Comparison of ENCODE assay signal across 26 cellular contexts in the genomic region with DNA sequence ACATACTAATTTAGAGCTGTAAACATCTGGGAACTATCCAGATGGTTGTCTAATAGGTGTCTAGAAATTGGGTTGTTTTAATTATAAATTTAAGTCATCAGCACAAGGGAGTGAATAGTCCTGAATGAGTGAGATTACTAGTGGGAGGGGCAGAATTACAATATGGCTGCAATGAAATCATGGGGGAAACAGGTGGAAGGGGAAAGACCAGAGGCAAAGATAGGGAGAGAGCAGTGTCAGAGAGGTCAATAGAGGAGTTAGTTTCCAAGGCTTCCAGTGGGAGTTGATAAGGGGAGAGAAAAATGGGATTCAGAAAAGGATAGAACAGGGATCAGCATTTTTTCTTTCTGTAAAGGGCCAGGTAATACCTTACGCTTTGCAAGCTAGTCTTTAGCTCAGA.
"Had no signal": no experiment of that assay in that cellular context is flagged by ENCODE, and none has a peak within 500 bp of the region (broad histone marks: within the 10 kb centered on the region; RNA-seq: fewer than 3 reads in every experiment).

No MANE protein-coding gene starts in this region.

- H3K36me3 ChIP-seq: uterus had no signal

- H3K4me3 Mint-ChIP-seq: activated CD4-positive, alpha-beta T cell treated with anti-CD3 and anti-CD28 coated beads, Interleukin-2, amount 10 ng/mL, durations not matched to agents 7 days and 5 days; activated CD8-positive, alpha-beta T cell treated with anti-CD3 and anti-CD28 coated beads for 36 hours; activated naive CD4-positive, alpha-beta T cell treated with anti-CD3 and anti-CD28 coated beads for 36 hours; naive thymus-derived CD4-positive, alpha-beta T cell; stimulated activated naive CD8-positive, alpha-beta T cell treated with anti-CD3 and anti-CD28 coated beads, Interleukin-15, amount 100 ng/mL, for 72 hours; T-cell; type B pancreatic cell had no signal

- H3K9me3 Mint-ChIP-seq: activated CD4-positive, alpha-beta T cell treated with anti-CD3 and anti-CD28 coated beads, Interleukin-2, amount 10 ng/mL, durations not matched to agents 7 days and 5 days; activated CD8-positive, alpha-beta T cell treated with anti-CD3 and anti-CD28 coated beads for 36 hours; activated naive CD4-positive, alpha-beta T cell treated with anti-CD3 and anti-CD28 coated beads for 36 hours; naive thymus-derived CD4-positive, alpha-beta T cell; stimulated activated naive CD8-positive, alpha-beta T cell treated with anti-CD3 and anti-CD28 coated beads, Interleukin-15, amount 100 ng/mL, for 72 hours; T-cell; type B pancreatic cell had no signal

- DNase-seq: activated CD4-positive, alpha-beta T cell treated with anti-CD3 and anti-CD28 coated beads, Interleukin-2, amount 10 ng/mL, durations not matched to agents 7 days and 5 days; activated CD4-positive, CD25-positive, alpha-beta regulatory T cell treated with anti-CD3 and anti-CD28 coated beads, Interleukin-2, amount 50 U/mL, for 72 hours; activated CD8-positive, alpha-beta T cell treated with anti-CD3 and anti-CD28 coated beads for 36 hours; activated effector memory CD4-positive, alpha-beta T cell treated with anti-CD3 and anti-CD28 coated beads, Interleukin-2, amount 50 U/mL, for 16 hours; activated naive CD4-positive, alpha-beta T cell treated with anti-CD3 and anti-CD28 coated beads for 36 hours; activated T-cell treated with anti-CD3 and anti-CD28 coated beads, Interleukin-2, amount 50 U/mL, for 48 hours; amniotic stem cell; brain microvascular endothelial cell; caudate nucleus; foreskin fibroblast; head of caudate nucleus; hippocampal formation; left cardiac atrium; left ventricle myocardium superior; midbrain; naive thymus-derived CD4-positive, alpha-beta T cell; right lobe of liver; stimulated activated CD4-positive, alpha-beta T cell treated with anti-CD3 and anti-CD28 coated beads, Interleukin-12 subunit alpha, Interleukin-12 subunit beta, amount 100 ng/mL, for 4 hours; stimulated activated CD4-positive, alpha-beta T cell treated with anti-CD3 and anti-CD28 coated beads, Interleukin-4, amount 100 ng/mL, for 1 hour; stimulated activated naive CD8-positive, alpha-beta T cell treated with anti-CD3 and anti-CD28 coated beads, Interleukin-15, amount 100 ng/mL, for 72 hours; substantia nigra; T-cell; uterus; WERI-Rb-1 had no signal

- H3K27me3 ChIP-seq: brain microvascular endothelial cell, right lobe of liver, uterus had no signal

- H3K4me1 ChIP-seq: right lobe of liver, uterus had no signal

- H3K27me3 Mint-ChIP-seq: activated CD4-positive, alpha-beta T cell treated with anti-CD3 and anti-CD28 coated beads, Interleukin-2, amount 10 ng/mL, durations not matched to agents 7 days and 5 days; activated CD8-positive, alpha-beta T cell treated with anti-CD3 and anti-CD28 coated beads for 36 hours; naive thymus-derived CD4-positive, alpha-beta T cell; stimulated activated naive CD8-positive, alpha-beta T cell treated with anti-CD3 and anti-CD28 coated beads, Interleukin-15, amount 100 ng/mL, for 72 hours; T-cell; type B pancreatic cell had no signal

- ATAC-seq: activated CD8-positive, alpha-beta T cell treated with anti-CD3 and anti-CD28 coated beads for 36 hours; esophagus mucosa; left cardiac atrium; naive thymus-derived CD4-positive, alpha-beta T cell; right lobe of liver; stimulated activated naive CD8-positive, alpha-beta T cell treated with anti-CD3 and anti-CD28 coated beads, Interleukin-15, amount 100 ng/mL, for 72 hours; T-cell had no signal

- H3K9me3 ChIP-seq: right lobe of liver, uterus had no signal

- H3K27ac Mint-ChIP-seq: activated CD4-positive, alpha-beta T cell treated with anti-CD3 and anti-CD28 coated beads, Interleukin-2, amount 10 ng/mL, durations not matched to agents 7 days and 5 days; activated CD8-positive, alpha-beta T cell treated with anti-CD3 and anti-CD28 coated beads for 36 hours; activated naive CD4-positive, alpha-beta T cell treated with anti-CD3 and anti-CD28 coated beads for 36 hours; type B pancreatic cell had no signal

- H3K4me3 ChIP-seq: right lobe of liver, uterus had no signal

- H3K27ac ChIP-seq: brain microvascular endothelial cell, right lobe of liver, uterus, WERI-Rb-1 had no signal
